Comparison of ENCODE assay signal across 8 cellular contexts in genomic region chr5:150789943-150790611, GRCh38. TPM values are rescaled to one million over a fixed set of nuclear protein-coding genes. Genes with fewer than 3 reads are reported as not detected.
DNase-seq lines count a peak whose midpoint lies in the region; ATAC-seq and TF ChIP-seq lines count a peak whose summit lies in the region.

No MANE protein-coding gene starts in this region.

- DNase-seq in ELR (ENCODE audit: low read depth) (peak; percentile 100), GM23338 (ENCODE audit: low spot score) (peak; percentile 11), LHCN-M2 (ENCODE audit: low read depth) (peak; percentile 99), endodermal cell (peak; percentile 69), non-pigmented ciliary epithelial cell (ENCODE audit: low read depth) (peak; percentile 99), NCI-H187 (lab: John Stamatoyannopoulos, UW) (no peak)
- peak; percentile 66 to 68 for DNase-seq in activated CD4-positive, alpha-beta T cell treated with anti-CD3 and anti-CD28 coated beads, Interleukin-2, amount 50 U/mL, for 4 hours

- 0 out of 2 replicates have a peak, but pooled peaks cover 2% of the 10 kb centered on the region for H3K36me3 ChIP-seq in GM23338 (ENCODE audit: insufficient read depth)
- no peaks in the 10 kb centered on the region for H3K36me3 ChIP-seq in endodermal cell (ENCODE audit: control insufficient read depth, insufficient read depth, low read length)
- H3K36me3 ChIP-seq in urinary bladder (ENCODE audit: insufficient read depth), result no peaks in the 10 kb centered on the region

- no peak overlapping the region for H3K4me2 ChIP-seq in GM23338

- peaks cover 13% of the 10 kb centered on the region for H3K9me3 ChIP-seq in endodermal cell (ENCODE audit: control insufficient read depth, low read length)

- H3K4me1 ChIP-seq in GM23338 (ENCODE audit: insufficient read depth) (0 out of 2 replicates have a peak, but pooled peaks cover 5% of the 10 kb centered on the region), endodermal cell (ENCODE audit: control insufficient read depth, insufficient read depth, low read length) (peaks cover 4% of the 10 kb centered on the region), urinary bladder (ENCODE audit: insufficient read depth) (peaks cover 2% of the 10 kb centered on the region)

- H3K9me3 Mint-ChIP-seq in GM23338 (peaks cover 6% of the 10 kb centered on the region; the same call in 2 of the 3 replicates), endodermal cell (peaks cover 12% of the 10 kb centered on the region)

- ATAC-seq in GM23338, result peak; percentile 60

- H4K20me1 ChIP-seq in GM23338 (replicated peaks; ENCODE audit: insufficient read depth), result peaks cover 3% of the 10 kb centered on the region; the same call in 1 of the 2 replicates

- H3K9me2 ChIP-seq in GM23338 (ENCODE audit: insufficient read depth), result no peaks in the 10 kb centered on the region

- peaks cover 11% of the 10 kb centered on the region; the same call in 1 of the 2 replicates for H3K79me2 ChIP-seq in GM23338 (replicated peaks; ENCODE audit: insufficient read depth)

- H3K4me3 Mint-ChIP-seq in GM23338, result no peak overlapping the region
- no peak overlapping the region for H3K4me3 Mint-ChIP-seq in endodermal cell

- no peak overlapping the region for H2AFZ ChIP-seq in GM23338

- WGBS in endodermal cell (ENCODE audit: insufficient coverage in 1 of 2, insufficient read length in 1 of 2), 2 experiments, result 77 to 81% methylated on average over 3 to 7 of the region's 7 CpGs
- 27% methylated on average over 7 of the region's 7 CpGs for WGBS in urinary bladder

- no peaks in the 10 kb centered on the region for H3K27me3 ChIP-seq in GM23338 (ENCODE audit: insufficient read depth)
- H3K27me3 ChIP-seq in endodermal cell (ENCODE audit: control insufficient read depth, insufficient read depth, low read length, poor library complexity, severe bottlenecking), result no peaks in the 10 kb centered on the region

- H3K36me3 Mint-ChIP-seq in GM23338 (ENCODE audit: low read depth) (peaks cover 7% of the 10 kb centered on the region; the same call in 2 of the 3 replicates), endodermal cell (ENCODE audit: low read depth) (peaks cover 5% of the 10 kb centered on the region)

- H3F3A ChIP-seq in GM23338 (replicated peaks; ENCODE audit: low read depth), result no peaks in the 10 kb centered on the region

- H3K4me1 Mint-ChIP-seq in GM23338 (peaks cover 13% of the 10 kb centered on the region; the same call in 2 of the 3 replicates), endodermal cell (peaks cover 22% of the 10 kb centered on the region)

- H3K27ac ChIP-seq in GM23338 (ENCODE audit: low read depth) (no peak overlapping the region), endodermal cell (ENCODE audit: low read depth, low read length) (no peak overlapping the region), urinary bladder (ENCODE audit: low read depth) (peak overlapping the region; percentile 43)

- no peak overlapping the region for H3K4me3 ChIP-seq in GM23338
- no peak overlapping the region for H3K4me3 ChIP-seq in endodermal cell (ENCODE audit: low read length)
- H3K4me3 ChIP-seq in urinary bladder (ENCODE audit: low read depth, low read length), result no peak overlapping the region

- H3K9ac ChIP-seq in endodermal cell (ENCODE audit: extremely low read depth, low read length, poor library complexity, severe bottlenecking), result no peak overlapping the region

- TF ChIP-seq CTCF in GM23338 (conservative IDR thresholded peaks at IDR 0.05; ENCODE audit: low read depth in 2 of 2) (no peak), endodermal cell (conservative IDR thresholded peaks at IDR 0.05) (no peak)

- no peak overlapping the region; the same call in 1 of the 2 replicates for H3K27ac Mint-ChIP-seq in GM23338
- H3K27ac Mint-ChIP-seq in endodermal cell, result no peak overlapping the region

- H3K27me3 Mint-ChIP-seq in GM23338 (ENCODE audit: insufficient read depth, low read depth, poor library complexity) (peaks cover 2% of the 10 kb centered on the region), endodermal cell (ENCODE audit: insufficient read depth) (no peaks in the 10 kb centered on the region)

TF ChIP-seq in GM23338, 12 proteins besides CTCF, POLR2A, EP300 and RAD21 (continues in another document):
- no peak for TF ChIP-seq STAT1 (IDR thresholded peaks at IDR 0.05; ENCODE audit: unreplicated experiment)
- TF ChIP-seq EZH2phosphoT487 (IDR thresholded peaks at IDR 0.05; ENCODE audit: unreplicated experiment), result no peak
- TF ChIP-seq POLR2AphosphoS5 (IDR thresholded peaks at IDR 0.05; ENCODE audit: low read depth), result no peak
- no peak for TF ChIP-seq ZNF114 (CRISPR knock-in tag; IDR thresholded peaks at IDR 0.05)
- no peak for TF ChIP-seq ZNF462 (CRISPR knock-in tag; IDR thresholded peaks at IDR 0.05)

RNA-seq across cellular contexts. Expression of gene SMIM3, which starts 11.5 kb away (rescaled TPM):
- 7.6 and 8.0 TPM in 2 replicates for total RNA-seq in GM23338 (2014; rRNA removed; shearing (Covaris generic))
- polyA plus RNA-seq in GM23338 (2016; fragmentation: Nextera tagmentation; extraction: Ambion mirVana) (4.3 and 6.2 TPM in 2 replicates), urinary bladder (37.1 TPM)
- total RNA-seq in LHCN-M2 (2014; rRNA removed) (234 and 236 TPM in 2 replicates), endodermal cell (1 to 10 TPM; 6.3 to 9.0 TPM), urinary bladder (10.2 TPM)
- 78.6 TPM for polyA plus RNA-seq in LHCN-M2 (2012)
- 9.3 TPM for polyA plus RNA-seq in endodermal cell (2013, experiment 1 of 2)
- polyA plus RNA-seq in endodermal cell (2013, experiment 2 of 2), result 6.3 TPM

RNA-seq across cellular contexts. Expression of gene DCTN4, which starts 31.3 kb away (rescaled TPM):
- total RNA-seq in GM23338 (2014; rRNA removed; shearing (Covaris generic)), result 41.2 and 41.8 TPM in 2 replicates
- polyA plus RNA-seq in GM23338 (2016; fragmentation: Nextera tagmentation; extraction: Ambion mirVana) (11.8 and 15.4 TPM in 2 replicates), urinary bladder (29.4 TPM)
- total RNA-seq in LHCN-M2 (2014; rRNA removed) (92.2 and 103 TPM in 2 replicates), endodermal cell (10 to 100 TPM; 51.5 to 64.3 TPM), urinary bladder (95.5 TPM)
- polyA plus RNA-seq in LHCN-M2 (2012), result 27.9 TPM
- 67.7 TPM for polyA plus RNA-seq in endodermal cell (2013, experiment 1 of 2)
- 58.3 TPM for polyA plus RNA-seq in endodermal cell (2013, experiment 2 of 2)

RNA-seq across cellular contexts. Expression of gene IRGM, which starts 56.2 kb away (rescaled TPM):
- total RNA-seq in GM23338 (2014; rRNA removed; shearing (Covaris generic)), result not detected in 2 replicates
- polyA plus RNA-seq in GM23338 (2016; fragmentation: Nextera tagmentation; extraction: Ambion mirVana) (not detected in 2 replicates), urinary bladder (0.16 TPM)
- total RNA-seq in LHCN-M2 (2014; rRNA removed) (0.57 TPM in 1 of 2 replicates, not detected in the other), endodermal cell (not detected), urinary bladder (not detected)
- not detected for polyA plus RNA-seq in LHCN-M2 (2012)
- not detected for polyA plus RNA-seq in endodermal cell (2013, experiment 1 of 2)
- not detected for polyA plus RNA-seq in endodermal cell (2013, experiment 2 of 2)

Comparison
In these comparisons a context has a peak if more than half of its experiments do, and no peak if none do; other contexts are left out.
1. DNase-seq: peak in ELR (single experiment), GM23338 (single experiment), LHCN-M2 (single experiment), activated CD4-positive, alpha-beta T cell treated with anti-CD3 and anti-CD28 coated beads, Interleukin-2, amount 50 U/mL, for 4 hours (2 of 2), endodermal cell (single experiment) and non-pigmented ciliary epithelial cell (single experiment); none in NCI-H187 (0 of 2).
2. RNA of gene SMIM3, which starts 11.5 kb away (total RNA-seq): 234 to 236 TPM in LHCN-M2; 10.2 TPM in urinary bladder (single experiment), 6.3 to 9.0 TPM in endodermal cell and 7.6 to 8.0 TPM in GM23338; every median in the first group is over 10 times any median in the second.